ENCODE assay signal across 9 cellular contexts in the genomic region with DNA sequence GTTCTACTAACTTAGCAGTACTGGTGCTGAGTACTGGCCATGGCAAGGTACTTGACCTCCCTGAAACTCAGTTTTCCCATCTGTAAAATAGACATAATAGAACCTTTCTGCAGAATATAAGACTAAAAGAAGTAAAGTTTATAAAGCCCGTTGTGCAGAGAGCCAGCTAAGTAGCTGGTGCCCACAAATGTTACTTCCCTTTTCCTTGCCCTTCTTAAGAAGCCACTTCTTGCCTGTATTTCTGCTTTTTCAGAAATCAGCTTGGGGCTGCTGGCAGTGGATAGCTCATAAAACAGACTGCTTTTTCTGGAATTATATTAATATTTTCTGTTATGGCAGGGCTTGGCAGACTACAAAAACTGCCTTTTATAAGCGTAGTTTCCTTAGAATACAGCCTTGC. TPM values are rescaled to one million over a fixed set of nuclear protein-coding genes. Genes with fewer than 3 reads are reported as not detected.
"Had no signal": no experiment of that assay in that cellular context is flagged by ENCODE, and none has a peak within 500 bp of the region (broad histone marks: within the 10 kb centered on the region; RNA-seq: fewer than 3 reads in every experiment).

No MANE protein-coding gene starts in this region.

RNA-seq across cellular contexts. Expression of a gene that starts 40.7 kb away (rescaled TPM):
- total RNA-seq: activated B cell treated with CpG ODN at 0.5 μM for 24 hours; activated CD4-positive, alpha-beta memory T cell treated with anti-CD3 and anti-CD28 coated beads for 36 hours; activated CD4-positive, alpha-beta T cell treated with anti-CD3 and anti-CD28 coated beads, Interleukin-2, amount 10 ng/mL, durations not matched to agents 24 days and 14 days; activated CD4-positive, alpha-beta T cell treated with anti-CD3 and anti-CD28 coated beads, Interleukin-2, amount 10 ng/mL, durations not matched to agents 7 days and 5 days; activated CD8-positive, alpha-beta memory T cell treated with anti-CD3 and anti-CD28 coated beads for 36 hours; activated CD8-positive, alpha-beta T cell treated with anti-CD3 and anti-CD28 coated beads for 36 hours; activated CD8-positive, alpha-beta T cell treated with anti-CD3 and anti-CD28 coated beads, Interleukin-2, amount 10 ng/mL, durations not matched to agents 7 days and 5 days; T-helper 17 cell; T-helper 2 cell treated with Interferon-gamma antibody and Interleukin-4, amounts not matched to agents 100 ng/mL and 5 ng/mL, for 36 hours had no signal
